ENCODE assay signal across 8 cellular contexts in genomic region chr3:38029400-38030125, GRCh38. TPM values are rescaled to one million over a fixed set of nuclear protein-coding genes. Genes with fewer than 3 reads are reported as not detected.
DNase-seq lines count a peak whose midpoint lies in the region; ATAC-seq, FAIRE-seq and TF ChIP-seq lines count a peak whose summit lies in the region.

Gene PLCD1 (minus strand): TSS chr3:38029642. CDS start chr3:38029539, 103 bp downstream.

- peak within 1 kb of the TSS; percentile 68 to 76 for H3K4me3 ChIP-seq in kidney (ENCODE audit: low read length in 2 of 2)
- H3K4me3 ChIP-seq in small intestine (ENCODE audit: low read depth in 1 of 2, low read length in 2 of 2): peak within 1 kb of the TSS; percentile 24 to 53

- H3K9me3 ChIP-seq in kidney (ENCODE audit: control insufficient read depth in 1 of 2, low read length in 2 of 2) (no peaks in the 10 kb centered on the region), small intestine (ENCODE audit: control insufficient read depth, low read depth) (no peaks in the 10 kb centered on the region)

- H3K36me3 ChIP-seq in kidney (ENCODE audit: control insufficient read depth in 1 of 2, insufficient read depth in 2 of 2, low read length in 2 of 2) (no peaks in the 10 kb centered on the region), small intestine (ENCODE audit: control insufficient read depth in 2 of 2, insufficient read depth in 2 of 2, low read length in 2 of 2) (no peaks in the 10 kb centered on the region)

- FAIRE-seq in kidney (lab: Jason Lieb, UNC) (no peak), small intestine (lab: Jason Lieb, UNC) (no peak)

- DNase-seq in G401 (ENCODE audit: low spot score): peak; percentile 23
- DNase-seq in T-helper 2 cell: peak in 4 of 5 experiments; percentile 37 to 52 (median 47)
- DNase-seq in kidney: peak; percentile 96
- DNase-seq in small intestine: peak; percentile 16
- DNase-seq in NCI-H526 treated with DMSO at 0.1 percent for 48 hours (lab: John Stamatoyannopoulos, UW): no peak
- no peak for DNase-seq in OCI-M2 (lab: John Stamatoyannopoulos, UW; ENCODE audit: unreplicated experiment)

- H3K27me3 Mint-ChIP-seq in dendritic cell treated with granulocyte-macrophage colony-stimulating factor and Interleukin-4, amounts not matched to agents 40 ng/mL and 50 ng/mL, for 4 days: peaks cover 60% of the 10 kb centered on the region

- no peak for TF ChIP-seq CTCF in kidney (IDR thresholded peaks at IDR 0.05; ENCODE audit: borderline replicate concordance, extremely low read depth, insufficient read depth)

- ATAC-seq in HG03196 (IDR thresholded peaks at IDR 0.05; ENCODE audit: unreplicated experiment): no peak

- H3K36me3 Mint-ChIP-seq in dendritic cell treated with granulocyte-macrophage colony-stimulating factor and Interleukin-4, amounts not matched to agents 40 ng/mL and 50 ng/mL, for 4 days (ENCODE audit: low read depth): peaks cover 4% of the 10 kb centered on the region

- peaks cover 0 to 1% of the 10 kb centered on the region in 2 donors for H3K27me3 ChIP-seq in small intestine (ENCODE audit: control insufficient read depth in 2 of 2, insufficient read depth in 2 of 2, low read length in 2 of 2)

- intact Hi-C loops in dendritic cell treated with granulocyte-macrophage colony-stimulating factor and Interleukin-4, amounts not matched to agents 40 ng/mL and 50 ng/mL, for 4 days (cut with micrococcal nuclease): no loop called here
- intact Hi-C loops in kidney (cut with DNase I): no loop called here

- H3K27ac ChIP-seq in kidney (ENCODE audit: low read depth in 2 of 2, low read length in 2 of 2) (peak within 1 kb of the TSS; percentile 83 to 88), small intestine (ENCODE audit: low read depth in 1 of 2, low read length in 1 of 2) (peak within 1 kb of the TSS in 1 of 2 donors; percentile 11)

- in situ Hi-C loops in G401 (cut with HindIII; ENCODE audit: low sequenced_read_pairs): no loop called here

- H3K27ac Mint-ChIP-seq in dendritic cell treated with granulocyte-macrophage colony-stimulating factor and Interleukin-4, amounts not matched to agents 40 ng/mL and 50 ng/mL, for 4 days: peak within 1 kb of the TSS; percentile 60

- H3K9ac ChIP-seq in kidney (ENCODE audit: low read length in 2 of 2): peak within 1 kb of the TSS; percentile 72 to 87

- WGBS in small intestine, 3 donors: 2 to 3% (median 2%) methylated on average over 51 to 75 of the region's 75 CpGs

- no peaks in the 10 kb centered on the region for H3K9me3 Mint-ChIP-seq in dendritic cell treated with granulocyte-macrophage colony-stimulating factor and Interleukin-4, amounts not matched to agents 40 ng/mL and 50 ng/mL, for 4 days

- H3K4me3 Mint-ChIP-seq in dendritic cell treated with granulocyte-macrophage colony-stimulating factor and Interleukin-4, amounts not matched to agents 40 ng/mL and 50 ng/mL, for 4 days: peak within 1 kb of the TSS; percentile 70

- H3K4me1 ChIP-seq in kidney (ENCODE audit: control insufficient read depth in 1 of 2, insufficient read depth in 1 of 2, low read depth in 1 of 2, low read length in 2 of 2) (peaks cover 6 to 9% of the 10 kb centered on the region in 2 donors), small intestine (ENCODE audit: control insufficient read depth in 2 of 2, insufficient read depth in 1 of 2, low read depth in 1 of 2, low read length in 1 of 2) (no peaks in the 10 kb centered on the region)

- peaks cover 49% of the 10 kb centered on the region for H3K4me1 Mint-ChIP-seq in dendritic cell treated with granulocyte-macrophage colony-stimulating factor and Interleukin-4, amounts not matched to agents 40 ng/mL and 50 ng/mL, for 4 days (ENCODE audit: low read depth)

RNA-seq across cellular contexts. Expression of gene PLCD1, which starts in this region (rescaled TPM):
- 8.7 and 9.0 TPM in 2 replicates for total RNA-seq in G401 (2014; rRNA removed; shearing (Covaris generic))
- 50.0 TPM for total RNA-seq in kidney
- polyA plus RNA-seq in kidney (ENCODE audit: insufficient read depth, low read depth, low replicate concordance) (39.1 TPM), small intestine (10 to 100 TPM in 1 of 3 donors, 1 to 10 TPM in 2; 7.8 to 16.3 (median 8.8) TPM)

Comparison
In these comparisons a context has a peak if more than half of its experiments do, and no peak if none do; other contexts are left out.
1. DNase-seq: peak in G401 (single experiment), T-helper 2 cell (4 of 5), kidney (single experiment) and small intestine (single experiment); none in NCI-H526 treated with DMSO at 0.1 percent for 48 hours (single experiment) and OCI-M2 (single experiment).